Comparison of ENCODE assay signal across 9 cellular contexts in genomic region chr12:47651368-47652254, GRCh38. TPM values are rescaled to one million over a fixed set of nuclear protein-coding genes. Genes with fewer than 3 reads are reported as not detected.
DNase-seq lines count a peak whose midpoint lies in the region; ATAC-seq, FAIRE-seq and TF ChIP-seq lines count a peak whose summit lies in the region.
"Had no signal": no experiment of that assay in that cellular context is flagged by ENCODE, and none has a peak within 500 bp of the region (broad histone marks: within the 10 kb centered on the region; RNA-seq: fewer than 3 reads in every experiment).

No MANE protein-coding gene starts in this region.

- H3K36me3 ChIP-seq in Karpas-422 (ENCODE audit: insufficient read depth, low read length), result peaks cover 10% of the 10 kb centered on the region

- DNase-seq in DMS53 treated with DMSO at 0.1 percent for 48 hours (lab: John Stamatoyannopoulos, UW; ENCODE audit: unreplicated experiment), result peak; percentile 97
- DNase-seq in Karpas-422, result peak; percentile 89
- DNase-seq in RCC 7860 (ENCODE audit: low spot score), result peak; percentile 56
- DNase-seq in activated effector memory CD4-positive, alpha-beta T cell treated with Interleukin-2 at 50 U/mL for 16 hours, result peak; percentile 19
- peak; percentile 12 to 44 for DNase-seq in foreskin keratinocyte
- DNase-seq in omental fat pad (ENCODE audit: low spot score), result no peak
- DNase-seq in urothelium cell line (ENCODE audit: low spot score), result peak; percentile 72

- H3K4me2 ChIP-seq in Karpas-422 (ENCODE audit: low read depth, low read length, poor library complexity, severe bottlenecking), result peak overlapping the region; percentile 47

- H3K4me1 ChIP-seq in Karpas-422 (ENCODE audit: low read length), result peaks cover 18% of the 10 kb centered on the region
- no peaks in the 10 kb centered on the region for H3K4me1 ChIP-seq in foreskin keratinocyte

- H3K27ac ChIP-seq in Karpas-422 (ENCODE audit: low read length) (peak overlapping the region; percentile 80), foreskin keratinocyte (no peak overlapping the region)

- H3K79me2 ChIP-seq in Karpas-422 (ENCODE audit: low read length), result peaks cover 8% of the 10 kb centered on the region; the same call in 1 of the 2 replicates

- H3K9me2 ChIP-seq in Karpas-422 (replicated peaks; ENCODE audit: insufficient read depth, low read length), result no peaks in the 10 kb centered on the region

- peak overlapping the region; percentile 31; the same call in 1 of the 2 replicates for H3K9ac ChIP-seq in Karpas-422 (ENCODE audit: low read length)

- 0 out of 2 replicates have a peak overlapping the region, but pooled peaks have one; percentile 5 for H3K4me3 ChIP-seq in Karpas-422 (ENCODE audit: low read length)

- FAIRE-seq in RCC 7860 (lab: Jason Lieb, UNC) (peak; percentile 25), urothelium cell line (lab: Jason Lieb, UNC) (no peak)
- FAIRE-seq: endometrium had no signal

- ATAC-seq in GM21529 (IDR thresholded peaks at IDR 0.05; ENCODE audit: unreplicated experiment) (peak; percentile 78), foreskin keratinocyte (peak; percentile 62), omental fat pad (ENCODE audit: low FRiP score) (peak; percentile 91)

- H4K20me1 ChIP-seq in Karpas-422 (ENCODE audit: insufficient read depth, low read depth, low read length), result no peaks in the 10 kb centered on the region

- no peaks in the 10 kb centered on the region for H3K27me3 ChIP-seq in Karpas-422 (ENCODE audit: low read length)
- H3K27me3 ChIP-seq in foreskin keratinocyte, result no peaks in the 10 kb centered on the region

- no peak overlapping the region for H2AFZ ChIP-seq in Karpas-422 (ENCODE audit: low read length)

- no peaks in the 10 kb centered on the region for H3K9me3 ChIP-seq in Karpas-422 (ENCODE audit: low read length)

- peak; percentile 80 for TF ChIP-seq CTCF in foreskin keratinocyte (conservative IDR thresholded peaks at IDR 0.05)
- TF ChIP-seq CTCF in omental fat pad (IDR thresholded peaks at IDR 0.05), result no peak

RNA-seq across cellular contexts. Expression of gene RPAP3, which starts 54.2 kb away (rescaled TPM):
- total RNA-seq in Karpas-422 (2014; rRNA removed; shearing (Covaris generic); ENCODE audit: low replicate concordance), result 38.2 and 47.2 TPM in 2 replicates
- total RNA-seq in foreskin keratinocyte (27.8 and 29.7 TPM in 2 replicates), omental fat pad (10 to 100 TPM; 10.5 to 14.2 (median 12.7) TPM)
- 14.7 and 16.3 TPM in 2 replicates for polyA plus RNA-seq in foreskin keratinocyte
